Comparison of ENCODE assay signal across 22 cellular contexts in genomic region chr2:198376677-198377076, GRCh38.
DNase-seq lines count a peak whose midpoint lies in the region; ATAC-seq, FAIRE-seq and TF ChIP-seq lines count a peak whose summit lies in the region.
"Had no signal": no experiment of that assay in that cellular context is flagged by ENCODE, and none has a peak within 500 bp of the region (broad histone marks: within the 10 kb centered on the region; RNA-seq: fewer than 3 reads in every experiment).

No MANE protein-coding gene starts in this region.

- H2BK120ac ChIP-seq in IMR-90 (ENCODE audit: low read depth, low read length) = no peak overlapping the region

- POLR2A ChIA-PET in IMR-90 (lab: Charles Lee; ENCODE audit: unreplicated experiment) = no interaction called here

- H3K27me3 ChIP-seq in GM06990 (replicated peaks; ENCODE audit: control insufficient read depth, insufficient read depth, low read length) = no peaks in the 10 kb centered on the region
- no peaks in the 10 kb centered on the region for H3K27me3 ChIP-seq in IMR-90 (ENCODE audit: control insufficient read depth, insufficient read depth, low read length)
- no peaks in the 10 kb centered on the region for H3K27me3 ChIP-seq in adipocyte (replicated peaks; ENCODE audit: control insufficient read depth, insufficient read depth, low read length)
- no peaks in the 10 kb centered on the region for H3K27me3 ChIP-seq in keratinocyte (ENCODE audit: control insufficient read depth, extremely low read depth, insufficient read depth, low read length)
- no peaks in the 10 kb centered on the region for H3K27me3 ChIP-seq in H7 (ENCODE audit: control insufficient read depth, insufficient read depth, low read length)

- H3K4ac ChIP-seq in IMR-90 (ENCODE audit: low read depth, low read length) = no peak overlapping the region

- H2AFZ ChIP-seq in IMR-90 (replicated peaks; ENCODE audit: low read length, poor library complexity) (no peak overlapping the region), keratinocyte (ENCODE audit: control insufficient read depth, low read length) (no peak overlapping the region)

- H2AK9ac ChIP-seq in IMR-90 (replicated peaks; ENCODE audit: low read depth, low read length, poor library complexity) = no peak overlapping the region

- no peak for ATAC-seq in IMR-90 (ENCODE audit: low read depth)
- ATAC-seq: activated naive CD4-positive, alpha-beta T cell treated with anti-CD3 and anti-CD28 coated beads, Interleukin-2, amount 50 U/mL, for 72 hours had no signal

- in situ Hi-C loops in IMR-90 (cut with MboI; ENCODE audit: low sequenced_read_pairs) = loop anchor here (25.0 kb wide), 1 partner anchor 1111 kb away; no protein-coding TSS in a partner anchor

- H2BK5ac ChIP-seq in IMR-90 (ENCODE audit: low read depth, low read length, poor library complexity, severe bottlenecking) = no peak overlapping the region

- no peak overlapping the region for H3K56ac ChIP-seq in IMR-90 (ENCODE audit: extremely low read depth, insufficient read depth, low read length)

- no peaks in the 10 kb centered on the region for H3K79me1 ChIP-seq in IMR-90 (ENCODE audit: low read depth in 1 of 2, low read length in 2 of 2)

- H4K91ac ChIP-seq in IMR-90 (ENCODE audit: insufficient read depth, low read depth, low read length) = no peak overlapping the region

- H3K18ac ChIP-seq in IMR-90 (ENCODE audit: low read depth, low read length) = no peak overlapping the region

- TF ChIP-seq CTCF in GM06990 (IDR thresholded peaks at IDR 0.05; ENCODE audit: insufficient read depth, low read length, poor library complexity, severe bottlenecking) (no peak), IMR-90 (conservative IDR thresholded peaks at IDR 0.05; ENCODE audit: low read depth, low read length) (no peak), keratinocyte (optimal IDR thresholded peaks at IDR 0.05 in 1 of 3, IDR thresholded peaks at IDR 0.05 in 1 of 3, conservative IDR thresholded peaks at IDR 0.05 in 1 of 3; ENCODE audit: extremely low read depth in 1 of 3, insufficient read depth in 2 of 3, low read length in 3 of 3) (no peak), GM10266 (IDR thresholded peaks at IDR 0.05; ENCODE audit: control insufficient read depth, insufficient read depth, low read depth, missing control alignments) (no peak)

- H3K9me1 ChIP-seq in IMR-90 (ENCODE audit: insufficient read depth, low read length) (no peaks in the 10 kb centered on the region), keratinocyte (ENCODE audit: control insufficient read depth, extremely low read depth, insufficient read depth, low read length) (no peaks in the 10 kb centered on the region)

- H2BK20ac ChIP-seq in IMR-90 (ENCODE audit: low read depth, low read length) = no peak overlapping the region

- intact Hi-C loops in IMR-90 (cut with micrococcal nuclease) = no loop called here

- H3K9ac ChIP-seq in IMR-90 (ENCODE audit: low read depth, low read length) (no peak overlapping the region), adipocyte (ENCODE audit: low read length) (no peak overlapping the region), keratinocyte (ENCODE audit: control insufficient read depth, extremely low read depth, insufficient read depth, low read length) (no peak overlapping the region)

- CTCF ChIA-PET in IMR-90 (lab: Yijun Ruan, JAX) = interaction anchor here (0.6 kb wide), 1 partner anchor 40 kb away, joined by 5 read pairs; no protein-coding TSS in a partner anchor

- H3K14ac ChIP-seq in IMR-90 (replicated peaks; ENCODE audit: low read depth, low read length) = no peak overlapping the region

- no peak overlapping the region for H3K4me3 ChIP-seq in GM06990 (replicated peaks; ENCODE audit: low read depth, low read length)
- no peak overlapping the region for H3K4me3 ChIP-seq in IMR-90 (ENCODE audit: insufficient read depth, low read depth, low read length)
- H3K4me3 ChIP-seq in adipocyte (ENCODE audit: low read length) = no peak overlapping the region
- no peak overlapping the region for H3K4me3 ChIP-seq in keratinocyte (ENCODE audit: control insufficient read depth in 2 of 3, extremely low read depth in 1 of 3, insufficient read depth in 2 of 3, low read depth in 1 of 3, low read length in 3 of 3)
- no peak overlapping the region for H3K4me3 ChIP-seq in H7 (ENCODE audit: insufficient read depth, low read depth, low read length)
- H3K4me3 ChIP-seq: smooth muscle cell had no signal

- H4K20me1 ChIP-seq in IMR-90 (ENCODE audit: insufficient read depth, low read length) = no peaks in the 10 kb centered on the region
- no peaks in the 10 kb centered on the region for H4K20me1 ChIP-seq in keratinocyte (ENCODE audit: control insufficient read depth, extremely low read depth, insufficient read depth, low read length)

- H3K27ac ChIP-seq in IMR-90 (ENCODE audit: insufficient read depth, low read length) (no peak overlapping the region), keratinocyte (ENCODE audit: control insufficient read depth, insufficient read depth, low read length) (no peak overlapping the region)

- BruUV-seq in IMR-90 (replicated peaks; lab: Mats Ljungman, UMichigan) = no TSS peak

- no peak overlapping the region for H2BK15ac ChIP-seq in IMR-90 (ENCODE audit: low read depth, low read length)

- no peak for TF ChIP-seq POLR2A in IMR-90 (IDR thresholded peaks at IDR 0.05; ENCODE audit: low read depth, low read length)

- TF ChIP-seq RAD21 in IMR-90 (IDR thresholded peaks at IDR 0.05; ENCODE audit: low read length) = no peak

- no peak overlapping the region for H3K23ac ChIP-seq in IMR-90 (ENCODE audit: low read depth, low read length)

- 100% methylated on average over 1 of the region's 5 CpGs; no CpG with 5 or more reads in 1 of the 2 experiments for whole genome bisulfite sequencing in IMR-90 (ENCODE audit: extremely low coverage in 2 of 2, insufficient read length in 1 of 2), 2 experiments

- no peaks in the 10 kb centered on the region for H3K36me3 ChIP-seq in GM06990 (ENCODE audit: control insufficient read depth, insufficient read depth, low read length)
- H3K36me3 ChIP-seq in IMR-90 (ENCODE audit: control insufficient read depth, insufficient read depth, low read length) = no peaks in the 10 kb centered on the region
- H3K36me3 ChIP-seq in adipocyte (ENCODE audit: control insufficient read depth, insufficient read depth, low read length, severe bottlenecking) = no peaks in the 10 kb centered on the region
- H3K36me3 ChIP-seq in keratinocyte (ENCODE audit: control insufficient read depth in 2 of 2, extremely low read depth in 1 of 2, insufficient read depth in 2 of 2, low read length in 2 of 2) = no peaks in the 10 kb centered on the region
- H3K36me3 ChIP-seq in H7 (replicated peaks; ENCODE audit: control insufficient read depth, insufficient read depth, low read length) = no peaks in the 10 kb centered on the region

- dilution Hi-C loops in IMR-90 (cut with HindIII; ENCODE audit: low sequenced_read_pairs, unreplicated experiment) (no loop called here), keratinocyte (cut with MboI; ENCODE audit: extremely low pct_ligation_motif_present, low sequenced_read_pairs) (no loop called here)

- H3K4me2 ChIP-seq in IMR-90 (ENCODE audit: low read depth, low read length) (no peak overlapping the region), keratinocyte (ENCODE audit: control insufficient read depth, extremely low read depth, insufficient read depth, low read depth, low read length) (no peak overlapping the region)
- H3K4me2 ChIP-seq: smooth muscle cell had no signal

- H4K8ac ChIP-seq in IMR-90 (ENCODE audit: low read depth in 2 of 2, low read length in 2 of 2) = no peak overlapping the region

- no peak overlapping the region for H2AK5ac ChIP-seq in IMR-90 (ENCODE audit: low read depth, low read length)

- DNase-seq in GM06990 (ENCODE audit: extremely low read depth, insufficient read length) (peak; percentile 11), IMR-90 (peak; percentile 2), adipocyte (ENCODE audit: low read depth) (peak; percentile 16), keratinocyte (ENCODE audit: low read depth, low spot score) (peak; percentile 13), NCI-H2227 treated with DMSO at 0.1 percent for 48 hours (lab: John Stamatoyannopoulos, UW) (no peak), GM10266 (ENCODE audit: extremely low spot score) (no peak), H7 (no peak)
- no peak for DNase-seq in activated CD4-positive, CD25-positive, alpha-beta regulatory T cell (lab: John Stamatoyannopoulos, UW)
- DNase-seq: activated CD4-positive, alpha-beta T cell treated with anti-CD3 and anti-CD28 coated beads for 48 hours; CD4-positive, CD25-positive, alpha-beta regulatory T cell; DMS 273 treated with DMSO at 0.1 percent for 48 hours; erythroblast; kidney glomerular epithelial cell; NCI-H146; NCI-H2171; NCI-H526 treated with DMSO at 0.1 percent for 48 hours; SHP77 treated with DMSO at 0.1 percent for 48 hours; stimulated activated naive CD4-positive, alpha-beta T cell treated with Interleukin-2 at 50 U/mL for 16 hours; T-helper 1 cell had no signal

- H4K5ac ChIP-seq in IMR-90 (ENCODE audit: low read depth, low read length) = no peak overlapping the region

- FAIRE-seq in keratinocyte (lab: Jason Lieb, UNC) = no peak
- FAIRE-seq: H1 had no signal

- no peaks in the 10 kb centered on the region for H3K4me1 ChIP-seq in IMR-90 (ENCODE audit: control insufficient read depth, insufficient read depth, low read length)
- peaks cover 4% of the 10 kb centered on the region for H3K4me1 ChIP-seq in adipocyte (ENCODE audit: control insufficient read depth, insufficient read depth, low read length)
- no peaks in the 10 kb centered on the region for H3K4me1 ChIP-seq in keratinocyte (ENCODE audit: control insufficient read depth, extremely low read depth, insufficient read depth, low read length)

- H3K9me3 ChIP-seq in IMR-90 (ENCODE audit: control insufficient read depth, insufficient read depth, low read length) = no peaks in the 10 kb centered on the region
- H3K9me3 ChIP-seq in adipocyte (ENCODE audit: control insufficient read depth, low read length) = no peaks in the 10 kb centered on the region
- H3K9me3 ChIP-seq in keratinocyte (ENCODE audit: control insufficient read depth, low read depth, low read length) = no peaks in the 10 kb centered on the region

- H3K79me2 ChIP-seq in keratinocyte (ENCODE audit: control insufficient read depth, insufficient read depth, low read length) = no peaks in the 10 kb centered on the region

TF ChIP-seq in IMR-90, 13 proteins besides CTCF, POLR2A, EP300 and RAD21 (continues in another document):
- TF ChIP-seq RFX5 (IDR thresholded peaks at IDR 0.05; ENCODE audit: low read depth, low read length) (no peak), RCOR1 (IDR thresholded peaks at IDR 0.05; ENCODE audit: insufficient replicate concordance, low read length) (no peak), MAZ (IDR thresholded peaks at IDR 0.05; ENCODE audit: borderline replicate concordance, low read depth, low read length) (no peak), MXI1 (IDR thresholded peaks at IDR 0.05; ENCODE audit: borderline replicate concordance, low read depth, low read length) (no peak)

Comparison
In these comparisons a context has a peak if more than half of its experiments do, and no peak if none do; other contexts are left out.
1. DNase-seq: peak in GM06990 (single experiment), IMR-90 (single experiment), adipocyte (single experiment) and keratinocyte (single experiment); none in activated CD4-positive, CD25-positive, alpha-beta regulatory T cell (0 of 4), NCI-H2227 treated with DMSO at 0.1 percent for 48 hours (single experiment), GM10266 (single experiment) and H7 (single experiment).